8 cellular contexts compared by ENCODE assay signal in genomic region chr1:81670286-81670685, GRCh38.
DNase-seq lines count a peak whose midpoint lies in the region; ATAC-seq and TF ChIP-seq lines count a peak whose summit lies in the region.

No MANE protein-coding gene starts in this region.

- intact Hi-C loops in Right ventricle myocardium inferior (cut with DNase I) (no loop called here), cardiac septum (cut with DNase I) (no loop called here), right lobe of liver (cut with DNase I) (no loop called here)
- intact Hi-C loops in activated CD4-positive, alpha-beta memory T cell treated with anti-CD3 and anti-CD28 coated beads for 36 hours (cut with micrococcal nuclease) = no loop called here

- WGBS in right lobe of liver (ENCODE audit: insufficient coverage, low coverage, low lambda C conversion rate, missing lambda C conversion rate) = 25% methylated on average over 6 of the region's 6 CpGs

- CTCF ChIA-PET in activated CD4-positive, alpha-beta memory T cell treated with anti-CD3 and anti-CD28 coated beads for 36 hours (lab: Charles Lee) = no interaction called here

- no peaks in the 10 kb centered on the region for H3K4me1 ChIP-seq in right lobe of liver

- POLR2A ChIA-PET in activated CD4-positive, alpha-beta memory T cell treated with anti-CD3 and anti-CD28 coated beads for 36 hours (lab: Charles Lee) = no interaction called here

- no peaks in the 10 kb centered on the region for H3K4me1 Mint-ChIP-seq in activated CD4-positive, alpha-beta memory T cell treated with anti-CD3 and anti-CD28 coated beads for 36 hours (ENCODE audit: low read depth)

- H3K27me3 ChIP-seq in right lobe of liver = no peaks in the 10 kb centered on the region

- ATAC-seq in Right ventricle myocardium inferior (peak; percentile 96), right lobe of liver (peak; percentile 76 to 92 (median 89)), HG03520 (IDR thresholded peaks at IDR 0.05; ENCODE audit: unreplicated experiment) (no peak), GM19324 (IDR thresholded peaks at IDR 0.05; ENCODE audit: low FRiP score, unreplicated experiment) (no peak)

- TF ChIP-seq POLR2A in right lobe of liver (IDR thresholded peaks at IDR 0.05) = no peak

- H3K36me3 Mint-ChIP-seq in activated CD4-positive, alpha-beta memory T cell treated with anti-CD3 and anti-CD28 coated beads for 36 hours = no peaks in the 10 kb centered on the region

- TF ChIP-seq CTCF in cardiac fibroblast (IDR thresholded peaks at IDR 0.05; ENCODE audit: low read depth, low read length) = no peak
- TF ChIP-seq CTCF in right lobe of liver (IDR thresholded peaks at IDR 0.05) = no peak

- H3K36me3 ChIP-seq in right lobe of liver = no peaks in the 10 kb centered on the region

- no peak overlapping the region for H3K4me3 Mint-ChIP-seq in activated CD4-positive, alpha-beta memory T cell treated with anti-CD3 and anti-CD28 coated beads for 36 hours

- no peak overlapping the region for H3K27ac ChIP-seq in right lobe of liver

- H3K27me3 Mint-ChIP-seq in activated CD4-positive, alpha-beta memory T cell treated with anti-CD3 and anti-CD28 coated beads for 36 hours = no peaks in the 10 kb centered on the region

- no peaks in the 10 kb centered on the region for H3K9me3 Mint-ChIP-seq in activated CD4-positive, alpha-beta memory T cell treated with anti-CD3 and anti-CD28 coated beads for 36 hours

- H3K27ac Mint-ChIP-seq in activated CD4-positive, alpha-beta memory T cell treated with anti-CD3 and anti-CD28 coated beads for 36 hours = no peak overlapping the region

- DNase-seq in Right ventricle myocardium inferior (ENCODE audit: missing footprints) = peak; percentile 77
- DNase-seq in cardiac septum (ENCODE audit: low spot score) = no peak
- peak; percentile 96 to 97 for DNase-seq in cardiac fibroblast (ENCODE audit: low read depth in 2 of 2)
- peak; percentile 55 to 65 (median 62) for DNase-seq in right lobe of liver
- no peak for DNase-seq in activated CD4-positive, alpha-beta memory T cell treated with anti-CD3 and anti-CD28 coated beads for 36 hours
- DNase-seq in activated CD4-positive, CD25-positive, alpha-beta regulatory T cell treated with anti-CD3 and anti-CD28 coated beads, Interleukin-2, amount 50 U/mL, for 72 hours = no peak

- H3K4me3 ChIP-seq in cardiac fibroblast (replicated peaks in 1 of 2; ENCODE audit: low read depth in 2 of 2, low read length in 2 of 2) (no peak overlapping the region), right lobe of liver (no peak overlapping the region)

- H3K9me3 ChIP-seq in right lobe of liver = no peaks in the 10 kb centered on the region

Comparison
In these comparisons a context has a peak if more than half of its experiments do, and no peak if none do; other contexts are left out.
1. DNase-seq: peak in Right ventricle myocardium inferior (single experiment), cardiac fibroblast (2 of 2) and right lobe of liver (3 of 3); none in cardiac septum (single experiment), activated CD4-positive, alpha-beta memory T cell treated with anti-CD3 and anti-CD28 coated beads for 36 hours (single experiment) and activated CD4-positive, CD25-positive, alpha-beta regulatory T cell treated with anti-CD3 and anti-CD28 coated beads, Interleukin-2, amount 50 U/mL, for 72 hours (single experiment).
2. ATAC-seq: peak in Right ventricle myocardium inferior (single experiment) and right lobe of liver (4 of 4); none in HG03520 (single experiment) and GM19324 (single experiment).